1 cellular context compared by ENCODE assay signal in the genomic region with DNA sequence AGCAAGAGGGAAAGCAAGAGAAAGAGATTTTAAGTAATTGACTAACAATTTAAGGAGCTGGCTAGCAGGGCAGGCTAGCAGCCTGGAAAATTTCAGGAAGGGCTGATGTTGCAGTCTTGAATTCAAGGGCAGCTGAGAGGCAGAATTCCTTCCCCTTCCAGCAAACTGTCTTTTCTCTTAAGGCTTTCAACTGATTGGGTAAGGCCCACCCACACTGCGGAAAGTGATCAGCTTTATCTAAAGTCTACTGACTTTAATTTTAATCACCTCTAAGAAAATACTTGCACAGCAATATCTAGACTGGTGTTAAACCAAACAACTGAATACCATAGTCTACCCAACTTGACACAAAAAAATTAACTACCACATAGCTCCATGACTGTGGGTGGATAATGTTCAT.
TF ChIP-seq lines count a peak whose summit lies in the region.

No MANE protein-coding gene starts in this region.

TF ChIP-seq in HepG2, 621 proteins besides CTCF, POLR2A, EP300 and RAD21:
- no peak for TF ChIP-seq ZNF318 (CRISPR knock-in tag; IDR thresholded peaks at IDR 0.05)
- no peak for TF ChIP-seq ZNF30 (CRISPR knock-in tag; IDR thresholded peaks at IDR 0.05)
- no peak for TF ChIP-seq PAX8 (CRISPR knock-in tag; IDR thresholded peaks at IDR 0.05; ENCODE audit: borderline replicate concordance)
- no peak for TF ChIP-seq TEAD2 (CRISPR knock-in tag; IDR thresholded peaks at IDR 0.05)
- TF ChIP-seq, protein P1, sequence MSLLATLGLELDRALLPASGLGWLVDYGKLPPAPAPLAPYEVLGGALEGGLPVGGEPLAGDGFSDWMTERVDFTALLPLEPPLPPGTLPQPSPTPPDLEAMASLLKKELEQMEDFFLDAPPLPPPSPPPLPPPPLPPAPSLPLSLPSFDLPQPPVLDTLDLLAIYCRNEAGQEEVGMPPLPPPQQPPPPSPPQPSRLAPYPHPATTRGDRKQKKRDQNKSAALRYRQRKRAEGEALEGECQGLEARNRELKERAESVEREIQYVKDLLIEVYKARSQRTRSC (CRISPR knock-in tag; IDR thresholded peaks at IDR 0.05; ENCODE audit: low read depth) = no peak
- TF ChIP-seq TAF1 (CRISPR knock-in tag; IDR thresholded peaks at IDR 0.05) = no peak
- no peak for TF ChIP-seq HMGA1 (CRISPR knock-in tag; conservative IDR thresholded peaks at IDR 0.05)
- TF ChIP-seq ZNF224 (CRISPR knock-in tag; IDR thresholded peaks at IDR 0.05) = no peak
- no peak for TF ChIP-seq ZNF672 (CRISPR knock-in tag; IDR thresholded peaks at IDR 0.05)
- no peak for TF ChIP-seq NR2F1 (CRISPR knock-in tag; IDR thresholded peaks at IDR 0.05)
- no peak for TF ChIP-seq NFYB (CRISPR knock-in tag; IDR thresholded peaks at IDR 0.05)
- TF ChIP-seq, protein P2, sequence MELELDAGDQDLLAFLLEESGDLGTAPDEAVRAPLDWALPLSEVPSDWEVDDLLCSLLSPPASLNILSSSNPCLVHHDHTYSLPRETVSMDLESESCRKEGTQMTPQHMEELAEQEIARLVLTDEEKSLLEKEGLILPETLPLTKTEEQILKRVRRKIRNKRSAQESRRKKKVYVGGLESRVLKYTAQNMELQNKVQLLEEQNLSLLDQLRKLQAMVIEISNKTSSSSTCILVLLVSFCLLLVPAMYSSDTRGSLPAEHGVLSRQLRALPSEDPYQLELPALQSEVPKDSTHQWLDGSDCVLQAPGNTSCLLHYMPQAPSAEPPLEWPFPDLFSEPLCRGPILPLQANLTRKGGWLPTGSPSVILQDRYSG (CRISPR knock-in tag; IDR thresholded peaks at IDR 0.05) = no peak
- no peak for TF ChIP-seq SOX6 (IDR thresholded peaks at IDR 0.05)
- TF ChIP-seq SOX6 (CRISPR knock-in tag; IDR thresholded peaks at IDR 0.05) = no peak
- TF ChIP-seq SYNCRIP (IDR thresholded peaks at IDR 0.05; ENCODE audit: insufficient read depth, low read depth, low read length) = no peak
